Comparison of ENCODE assay signal across 13 cellular contexts in genomic region chr12:92470608-92471021, GRCh38.
DNase-seq lines count a peak whose midpoint lies in the region; ATAC-seq, FAIRE-seq and TF ChIP-seq lines count a peak whose summit lies in the region.
"Had no signal": no experiment of that assay in that cellular context is flagged by ENCODE, and none has a peak within 500 bp of the region (broad histone marks: within the 10 kb centered on the region; RNA-seq: fewer than 3 reads in every experiment).

No MANE protein-coding gene starts in this region.

- no peak overlapping the region for H3K9ac ChIP-seq in K562 (ENCODE audit: insufficient read depth in 1 of 2, low read depth in 2 of 2, low read length in 2 of 2)

- no peak for TF ChIP-seq POLR2A in K562 (conservative IDR thresholded peaks at IDR 0.05)

- no peak overlapping the region for H3K4me3 ChIP-seq in K562
- H3K4me3 ChIP-seq: adrenal gland, pancreas had no signal

- no peaks in the 10 kb centered on the region for H3K9me1 ChIP-seq in K562 (ENCODE audit: control insufficient read depth, insufficient read depth, low read length)

- H3K27ac ChIP-seq in K562 (ENCODE audit: extremely low read depth, low read depth, low read length): no peak overlapping the region
- H3K27ac ChIP-seq: adrenal gland, pancreas had no signal

- TF ChIP-seq RAD21 in K562 (CRISPR knock-in tag; conservative IDR thresholded peaks at IDR 0.05 in 1 of 2, IDR thresholded peaks at IDR 0.05 in 1 of 2): no peak

- DNase-seq in GM10248 (ENCODE audit: extremely low spot score): peak; percentile 15
- no peak for DNase-seq in K562 (ENCODE audit: extremely low read depth in 1 of 4, low spot score in 3 of 4)
- no peak for DNase-seq in SHP77 treated with DMSO at 0.1 percent for 48 hours (lab: John Stamatoyannopoulos, UW)
- no peak for DNase-seq in OCI-M1 (lab: John Stamatoyannopoulos, UW)
- DNase-seq in UCSD-AML1 (lab: John Stamatoyannopoulos, UW; ENCODE audit: unreplicated experiment): no peak
- no peak for DNase-seq in NCI-H524 (lab: John Stamatoyannopoulos, UW)
- DNase-seq: Calu3, NCI-H226, pancreas had no signal

- TF ChIP-seq CTCF in GM10248 (IDR thresholded peaks at IDR 0.05; ENCODE audit: control extremely low read depth, extremely low read depth, low read depth, missing control alignments): no peak
- TF ChIP-seq CTCF in K562 (IDR thresholded peaks at IDR 0.05 in 2 of 3, conservative IDR thresholded peaks at IDR 0.05 in 1 of 3; ENCODE audit: insufficient read depth in 2 of 3, low read depth in 1 of 3, low read length in 3 of 3): no peak

- no peaks in the 10 kb centered on the region for H3K36me3 ChIP-seq in K562 (ENCODE audit: control insufficient read depth, insufficient read depth, low read length)
- H3K36me3 ChIP-seq: adrenal gland, pancreas had no signal

- peaks cover 0 to 10% of the 10 kb centered on the region in 2 experiments; a peak in 2 of 5 replicates for H3K4me1 ChIP-seq in K562 (replicated peaks in 1 of 2; ENCODE audit: control insufficient read depth in 2 of 2, insufficient read depth in 2 of 2, low read length in 2 of 2)

- no TSS peak for BruUV-seq in K562 (replicated peaks; lab: Mats Ljungman, UMichigan)

- CTCF ChIA-PET in GM10248 (lab: Yijun Ruan, JAX): interaction anchor here (0.9 to 1.9 kb wide), 7 partner anchors 8 to 62 kb away, joined by 3 to 6 read pairs (median 4); no protein-coding TSS in a partner anchor
- CTCF ChIA-PET in K562 (lab: Yijun Ruan, JAX; ENCODE audit: low intra/inter-chr PET ratio): no interaction called here

- no peak overlapping the region for H3K4me2 ChIP-seq in K562 (ENCODE audit: insufficient read depth, low read length)

- no peaks in the 10 kb centered on the region for H3K27me3 ChIP-seq in K562 (ENCODE audit: control insufficient read depth in 2 of 2, insufficient read depth in 2 of 2, low read length in 2 of 2)
- H3K27me3 ChIP-seq: adrenal gland, pancreas had no signal

- POLR2A ChIA-PET in GM10248 (lab: Yijun Ruan, JAX) (interaction anchor here (1.0 to 1.5 kb wide), 2 partner anchors 38 to 325 kb away, joined by 3 to 6 read pairs; partner anchors contain the start of gene BTG1), K562 (lab: Yijun Ruan, JAX) (no interaction called here)

- WGBS in K562 (ENCODE audit: insufficient coverage, low coverage, missing lambda C conversion rate): 33% methylated on average over 4 of the region's 4 CpGs

- no peaks in the 10 kb centered on the region for H4K20me1 ChIP-seq in K562 (replicated peaks; ENCODE audit: control insufficient read depth, insufficient read depth, low read length)

- in situ Hi-C loops in K562 (cut with MboI): no loop called here

- no peak overlapping the region for H2AFZ ChIP-seq in K562 (ENCODE audit: low read depth, low read length)

- TF ChIP-seq EP300 in K562 (IDR thresholded peaks at IDR 0.05; ENCODE audit: low read length): no peak

- H3K9me3 ChIP-seq in K562 (replicated peaks; ENCODE audit: control insufficient read depth, insufficient read depth, low read depth, low read length): no peaks in the 10 kb centered on the region
- H3K9me3 ChIP-seq: adrenal gland, pancreas had no signal

- intact Hi-C loops in K562 (cut with micrococcal nuclease): no loop called here

- H3K79me2 ChIP-seq in K562 (ENCODE audit: control insufficient read depth, insufficient read depth, low read length): no peaks in the 10 kb centered on the region

- peak; percentile 41 for ATAC-seq in GM19025 (IDR thresholded peaks at IDR 0.05; ENCODE audit: low read depth, unreplicated experiment)
- ATAC-seq in HG03135 (IDR thresholded peaks at IDR 0.05; ENCODE audit: unreplicated experiment): peak; percentile 27
- ATAC-seq in K562: no peak
- ATAC-seq: pancreas had no signal

- peak; percentile 37 for FAIRE-seq in K562 (lab: Jason Lieb, UNC)
- FAIRE-seq: keratinocyte had no signal

TF ChIP-seq in K562, 482 proteins besides CTCF, POLR2A, EP300 and RAD21:
- 0 out of 2 replicates have a peak, but pooled peaks have one; percentile 27 for TF ChIP-seq FOSL1 (tag; conservative IDR thresholded peaks at IDR 0.05)
- TF ChIP-seq ZNF431 (CRISPR knock-in tag; IDR thresholded peaks at IDR 0.05): no peak
